8 cellular contexts compared by ENCODE assay signal in the genomic region with DNA sequence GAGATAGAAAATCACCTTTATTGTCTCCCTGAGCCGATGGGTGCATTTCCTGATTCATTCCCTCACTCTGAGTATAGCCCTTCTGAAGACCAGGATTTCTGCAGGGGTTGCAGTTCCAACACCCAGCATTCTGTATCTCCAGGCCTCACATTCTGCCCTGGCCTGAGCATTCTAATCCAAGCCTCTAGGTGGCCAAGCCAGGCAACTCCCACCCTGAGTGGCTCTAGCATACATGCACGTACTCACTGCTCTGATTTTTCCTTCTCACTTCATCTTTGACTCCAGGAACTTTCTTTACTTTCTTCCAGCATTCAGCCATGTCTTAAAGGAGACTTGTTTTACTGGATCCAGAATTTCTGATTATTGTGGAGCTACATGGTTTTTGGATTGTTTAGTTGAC.
DNase-seq lines count a peak whose midpoint lies in the region; ATAC-seq lines count a peak whose summit lies in the region.

No MANE protein-coding gene starts in this region.

- DNase-seq in NCI-H1694 treated with DMSO at 0.1 percent for 48 hours (lab: John Stamatoyannopoulos, UW) (peak; percentile 28), NCI-H1694 (lab: John Stamatoyannopoulos, UW) (no peak), KBM-7 (peak; percentile 51), UCSD-AML1 (lab: John Stamatoyannopoulos, UW; ENCODE audit: unreplicated experiment) (peak; percentile 24), hepatic stellate cell (ENCODE audit: low spot score) (peak; percentile 29), epidermal melanocyte (ENCODE audit: insufficient read length, low spot score) (no peak)
- no peak for DNase-seq in activated CD8-positive, alpha-beta memory T cell treated with anti-CD3 and anti-CD28 coated beads, Interleukin-2, amount 50 U/mL, for 48 hours

- ATAC-seq in GM21360 (IDR thresholded peaks at IDR 0.05; ENCODE audit: unreplicated experiment): peak; percentile 78

- in situ Hi-C loops in KBM-7 (cut with MboI; ENCODE audit: low pct_unique_long_range_greater_than_20kb, low sequenced_read_pairs): loop anchor here (25.0 kb wide), 2 partner anchors 339 to 564 kb away; partner anchors contain the start of gene G6PC2

Comparison
In these comparisons a context has a peak if more than half of its experiments do, and no peak if none do; other contexts are left out.
1. DNase-seq: peak in NCI-H1694 treated with DMSO at 0.1 percent for 48 hours (single experiment), KBM-7 (single experiment), UCSD-AML1 (single experiment) and hepatic stellate cell (single experiment); none in NCI-H1694 (single experiment), epidermal melanocyte (single experiment) and activated CD8-positive, alpha-beta memory T cell treated with anti-CD3 and anti-CD28 coated beads, Interleukin-2, amount 50 U/mL, for 48 hours (single experiment).